In genomic region chr1:148363979-148364378, GRCh38 we compare ENCODE assay signal across 1 cellular context.
TF ChIP-seq lines count a peak whose summit lies in the region.
"Not testable (repeated sequence)": the region's sequence is repeated elsewhere in the genome, so short reads cannot be mapped to it uniquely, and the experiment has no call there.

No MANE protein-coding gene starts in this region.

TF ChIP-seq in K562, 482 proteins besides CTCF, POLR2A, EP300 and RAD21:
- peak; percentile 63; the same call in 1 of the 2 replicates for TF ChIP-seq KLF6 (CRISPR knock-in tag; IDR thresholded peaks at IDR 0.05; ENCODE audit: borderline replicate concordance)
- peak; percentile 66; the same call in 1 of the 2 replicates for TF ChIP-seq ZNF239 (CRISPR knock-in tag; IDR thresholded peaks at IDR 0.05)
- TF ChIP-seq SMAD3 (CRISPR knock-in tag; conservative IDR thresholded peaks at IDR 0.05), result 0 out of 2 replicates have a peak, but pooled peaks have one; percentile 22
- 0 out of 2 replicates have a peak, but pooled peaks have one; percentile 34 for TF ChIP-seq PTRF (tag; IDR thresholded peaks at IDR 0.05)
- TF ChIP-seq TCFL5 (CRISPR knock-in tag; conservative IDR thresholded peaks at IDR 0.05), result 0 out of 2 replicates have a peak, but pooled peaks have one; percentile 61
- TF ChIP-seq ZNF79 (CRISPR knock-in tag; IDR thresholded peaks at IDR 0.05; ENCODE audit: low read depth), result peak; percentile 52; the same call in 1 of the 2 replicates
- TF ChIP-seq, protein P1, sequence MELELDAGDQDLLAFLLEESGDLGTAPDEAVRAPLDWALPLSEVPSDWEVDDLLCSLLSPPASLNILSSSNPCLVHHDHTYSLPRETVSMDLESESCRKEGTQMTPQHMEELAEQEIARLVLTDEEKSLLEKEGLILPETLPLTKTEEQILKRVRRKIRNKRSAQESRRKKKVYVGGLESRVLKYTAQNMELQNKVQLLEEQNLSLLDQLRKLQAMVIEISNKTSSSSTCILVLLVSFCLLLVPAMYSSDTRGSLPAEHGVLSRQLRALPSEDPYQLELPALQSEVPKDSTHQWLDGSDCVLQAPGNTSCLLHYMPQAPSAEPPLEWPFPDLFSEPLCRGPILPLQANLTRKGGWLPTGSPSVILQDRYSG (tag; conservative IDR thresholded peaks at IDR 0.05; ENCODE audit: low read depth), result 0 out of 2 replicates have a peak, but pooled peaks have one; percentile 38
- TF ChIP-seq ZBTB9 (CRISPR knock-in tag; IDR thresholded peaks at IDR 0.05), result peak; percentile 49; the same call in 1 of the 2 replicates
- TF ChIP-seq NR4A1 (CRISPR knock-in tag; IDR thresholded peaks at IDR 0.05), result not testable (repeated sequence)
- TF ChIP-seq NR4A1 (tag; IDR thresholded peaks at IDR 0.05), result peak; percentile 85
- TF ChIP-seq DMBX1 (CRISPR knock-in tag; IDR thresholded peaks at IDR 0.05; ENCODE audit: borderline replicate concordance), result 0 out of 2 replicates have a peak, but pooled peaks have one; percentile 41
- TF ChIP-seq, protein P2, sequence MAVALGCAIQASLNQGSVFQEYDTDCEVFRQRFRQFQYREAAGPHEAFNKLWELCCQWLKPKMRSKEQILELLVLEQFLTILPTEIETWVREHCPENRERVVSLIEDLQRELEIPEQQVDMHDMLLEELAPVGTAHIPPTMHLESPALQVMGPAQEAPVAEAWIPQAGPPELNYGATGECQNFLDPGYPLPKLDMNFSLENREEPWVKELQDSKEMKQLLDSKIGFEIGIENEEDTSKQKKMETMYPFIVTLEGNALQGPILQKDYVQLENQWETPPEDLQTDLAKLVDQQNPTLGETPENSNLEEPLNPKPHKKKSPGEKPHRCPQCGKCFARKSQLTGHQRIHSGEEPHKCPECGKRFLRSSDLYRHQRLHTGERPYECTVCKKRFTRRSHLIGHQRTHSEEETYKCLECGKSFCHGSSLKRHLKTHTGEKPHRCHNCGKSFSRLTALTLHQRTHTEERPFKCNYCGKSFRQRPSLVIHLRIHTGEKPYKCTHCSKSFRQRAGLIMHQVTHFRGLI (CRISPR knock-in tag; IDR thresholded peaks at IDR 0.05), result 0 out of 2 replicates have a peak, but pooled peaks have one; percentile 47
